Comparison of ENCODE assay signal across 23 cellular contexts in genomic region chr5:106017243-106017857, GRCh38.
DNase-seq lines count a peak whose midpoint lies in the region; ATAC-seq, FAIRE-seq and TF ChIP-seq lines count a peak whose summit lies in the region.
"Had no signal": no experiment of that assay in that cellular context is flagged by ENCODE, and none has a peak within 500 bp of the region (broad histone marks: within the 10 kb centered on the region; RNA-seq: fewer than 3 reads in every experiment).

No MANE protein-coding gene starts in this region.

- H3K27ac Mint-ChIP-seq in GM23338 (no peak overlapping the region; the same call in 1 of the 2 replicates), osteocyte (ENCODE audit: unreplicated experiment) (peak overlapping the region; percentile 24)
- H3K27ac Mint-ChIP-seq: CD4-positive, alpha-beta memory T cell; IgD-negative memory B cell had no signal

- no peak overlapping the region for H3K4me2 ChIP-seq in GM23338
- H3K4me2 ChIP-seq: A549 had no signal

- H3K4me1 Mint-ChIP-seq in GM23338 (peaks cover 36% of the 10 kb centered on the region), osteocyte (ENCODE audit: unreplicated experiment) (peaks cover 18% of the 10 kb centered on the region)
- H3K4me1 Mint-ChIP-seq: CD4-positive, alpha-beta memory T cell; IgD-negative memory B cell had no signal

- ATAC-seq in GM23338: peak; percentile 36
- ATAC-seq: A549, Panc1 had no signal

- no peaks in the 10 kb centered on the region for H3K79me2 ChIP-seq in GM23338 (replicated peaks; ENCODE audit: insufficient read depth)

- no peak overlapping the region for H3K4me3 ChIP-seq in GM23338
- H3K4me3 ChIP-seq in SK-N-MC: no peak overlapping the region
- H3K4me3 ChIP-seq in HAP-1: no peak overlapping the region
- H3K4me3 ChIP-seq: A549 had no signal

- H3K27me3 ChIP-seq in GM23338 (ENCODE audit: insufficient read depth) (no peaks in the 10 kb centered on the region), HAP-1 (ENCODE audit: low read depth) (no peaks in the 10 kb centered on the region)

- H3K36me3 ChIP-seq in GM23338 (ENCODE audit: insufficient read depth) (no peaks in the 10 kb centered on the region), SK-N-MC (ENCODE audit: insufficient read depth, low read length) (no peaks in the 10 kb centered on the region), HAP-1 (replicated peaks) (no peaks in the 10 kb centered on the region)

- H3K4me3 Mint-ChIP-seq in GM23338 (no peak overlapping the region), osteocyte (ENCODE audit: unreplicated experiment) (no peak overlapping the region)
- H3K4me3 Mint-ChIP-seq: CD4-positive, alpha-beta memory T cell; IgD-negative memory B cell had no signal

- TF ChIP-seq CTCF in GM23338 (conservative IDR thresholded peaks at IDR 0.05; ENCODE audit: low read depth in 2 of 2) (no peak), osteocyte (IDR thresholded peaks at IDR 0.05) (no peak)

- in situ Hi-C loops in HAP-1 (cut with MboI; ENCODE audit: low sequenced_read_pairs): no loop called here

- no peaks in the 10 kb centered on the region for H3K27me3 Mint-ChIP-seq in GM23338 (ENCODE audit: insufficient read depth, low read depth, poor library complexity)
- no peaks in the 10 kb centered on the region for H3K27me3 Mint-ChIP-seq in osteocyte (ENCODE audit: unreplicated experiment)
- H3K27me3 Mint-ChIP-seq: CD4-positive, alpha-beta memory T cell; IgD-negative memory B cell had no signal

- H3K9me3 ChIP-seq in SK-N-MC (ENCODE audit: low read depth, low read length) (no peaks in the 10 kb centered on the region), HAP-1 (no peaks in the 10 kb centered on the region)
- H3K9me3 ChIP-seq: A549 had no signal

- H4K20me1 ChIP-seq in GM23338 (replicated peaks; ENCODE audit: insufficient read depth): no peaks in the 10 kb centered on the region

- H3K9me2 ChIP-seq in GM23338 (ENCODE audit: insufficient read depth): no peaks in the 10 kb centered on the region

- H3F3A ChIP-seq in GM23338 (replicated peaks; ENCODE audit: low read depth): no peaks in the 10 kb centered on the region

- H2AFZ ChIP-seq in GM23338: no peak overlapping the region

- DNase-seq in GM23338 (ENCODE audit: low spot score) (peak; percentile 11), SK-N-MC (ENCODE audit: low read depth, low spot score) (peak; percentile 42), fibroblast of peridontal ligament (ENCODE audit: extremely low read depth) (peak; percentile 1), osteocyte (ENCODE audit: extremely low spot score, unreplicated experiment) (no peak), NCI-H524 (lab: John Stamatoyannopoulos, UW) (no peak), HAP-1 (ENCODE audit: low spot score in 2 of 2) (no peak), GM19239 (ENCODE audit: insufficient read length, low spot score) (no peak)
- DNase-seq: C1 segment of cervical spinal cord; CD4-positive, alpha-beta memory T cell; COR-L47; Karpas-422; NCI-H1092; NCI-H1417 treated with DMSO at 0.1 percent for 48 hours; NCI-H1694 treated with DMSO at 0.1 percent for 48 hours; NCI-H2081; NCI-H2227 treated with DMSO at 0.1 percent for 48 hours; NCI-H69; SHP77 treated with DMSO at 0.1 percent for 48 hours had no signal

- H3K9me3 Mint-ChIP-seq in GM23338 (no peaks in the 10 kb centered on the region), osteocyte (ENCODE audit: unreplicated experiment) (no peaks in the 10 kb centered on the region)

- H3K27ac ChIP-seq in GM23338 (ENCODE audit: low read depth) (no peak overlapping the region), SK-N-MC (peak overlapping the region; percentile 95)
- H3K27ac ChIP-seq: A549, RWPE1 had no signal

- H3K4me1 ChIP-seq in GM23338 (ENCODE audit: insufficient read depth): peaks cover 7% of the 10 kb centered on the region
- 0 out of 2 replicates have a peak, but pooled peaks cover 2% of the 10 kb centered on the region for H3K4me1 ChIP-seq in HAP-1
- H3K4me1 ChIP-seq: A549 had no signal

- peak overlapping the region; percentile 40 for H3K9ac ChIP-seq in SK-N-MC (ENCODE audit: insufficient read length)

- no peaks in the 10 kb centered on the region; the same call in 2 of the 3 replicates for H3K36me3 Mint-ChIP-seq in GM23338 (ENCODE audit: low read depth)
- H3K36me3 Mint-ChIP-seq in osteocyte (ENCODE audit: unreplicated experiment): no peaks in the 10 kb centered on the region
- H3K36me3 Mint-ChIP-seq: CD4-positive, alpha-beta memory T cell; IgD-negative memory B cell had no signal

- FAIRE-seq in GM19239 (lab: Jason Lieb, UNC): no peak
- FAIRE-seq: A549, H1 had no signal

TF ChIP-seq in GM23338, 12 proteins besides CTCF, POLR2A, EP300 and RAD21:
- TF ChIP-seq EZH2phosphoT487 (IDR thresholded peaks at IDR 0.05; ENCODE audit: unreplicated experiment): no peak
- TF ChIP-seq EZH2 (IDR thresholded peaks at IDR 0.05; ENCODE audit: low read depth, unreplicated experiment): no peak
- TF ChIP-seq ETS1 (IDR thresholded peaks at IDR 0.05): no peak
- TF ChIP-seq POLR2AphosphoS5 (IDR thresholded peaks at IDR 0.05; ENCODE audit: low read depth): no peak

Comparison
In these comparisons a context has a peak if more than half of its experiments do, and no peak if none do; other contexts are left out.
1. DNase-seq: peak in GM23338 (single experiment), SK-N-MC (single experiment) and fibroblast of peridontal ligament (single experiment); none in osteocyte (single experiment), NCI-H524 (0 of 2), HAP-1 (0 of 2) and GM19239 (single experiment).